25 cellular contexts compared by ENCODE assay signal in genomic region chr12:123319273-123319672, GRCh38. TPM values are rescaled to one million over a fixed set of nuclear protein-coding genes. Genes with fewer than 3 reads are reported as not detected.
DNase-seq lines count a peak whose midpoint lies in the region; ATAC-seq, FAIRE-seq and TF ChIP-seq lines count a peak whose summit lies in the region.
"Had no signal": no experiment of that assay in that cellular context is flagged by ENCODE, and none has a peak within 500 bp of the region (broad histone marks: within the 10 kb centered on the region; RNA-seq: fewer than 3 reads in every experiment).

No MANE protein-coding gene starts in this region.

- SMC1A ChIA-PET in GM12878 (lab: Charles Lee; ENCODE audit: uncharacterized antibody, unreplicated experiment), result interaction anchor here (0.6 to 1.1 kb wide), 4 partner anchors 47 to 264 kb away, joined by 3 read pairs; no protein-coding TSS in a partner anchor

- no peak overlapping the region for H3K9ac ChIP-seq in GM12878 (ENCODE audit: control insufficient read depth, insufficient read depth, low read length)
- H3K9ac ChIP-seq: BLaER1 had no signal

- intact Hi-C loops in GM12878 (cut with micrococcal nuclease; ENCODE audit: unreplicated experiment), result no loop called here

- no peak overlapping the region for H3K4me3 ChIP-seq in GM12878
- H3K4me3 ChIP-seq: BLaER1 had no signal

- 97% methylated on average over 3 of the region's 3 CpGs for WGBS in GM12878 (ENCODE audit: insufficient coverage, insufficient replicate concordance, low lambda C conversion rate, missing lambda C conversion rate)

- no TSS peak for BruUV-seq in GM12878 (replicated peaks; lab: Mats Ljungman, UMichigan)

- H2AFZ ChIP-seq in GM12878 (ENCODE audit: control insufficient read depth, low read depth, low read length), result no peak overlapping the region

- no peak for TF ChIP-seq RAD21 in GM12878 (IDR thresholded peaks at IDR 0.05; ENCODE audit: insufficient read depth, low read depth, low read length)

- POLR2A ChIA-PET in GM12878 (lab: Charles Lee), result interaction anchor here (0.5 to 0.6 kb wide), 3 partner anchors 325 to 1607 kb away, joined by 3 read pairs; no protein-coding TSS in a partner anchor

- RAD21 ChIA-PET in GM12878 (lab: Charles Lee; ENCODE audit: unreplicated experiment), result no interaction called here

- DNase-seq in GM12878 (ENCODE audit: low read depth, low spot score), result no peak
- peak; percentile 28 for DNase-seq in islet precursor cell
- DNase-seq in stimulated activated effector memory CD8-positive, alpha-beta T cell treated with anti-CD3 and anti-CD28 coated beads, Interleukin-12 subunit alpha, Interleukin-12 subunit beta, amount 100 ng/mL, for 72 hours (ENCODE audit: low spot score in 2 of 2), result no peak
- no peak for DNase-seq in T-helper 2 cell
- DNase-seq in GM19239 (ENCODE audit: insufficient read length, low spot score), result no peak
- no peak for DNase-seq in NCI-H1105 treated with DMSO at 0.1 percent for 48 hours (lab: John Stamatoyannopoulos, UW)
- DNase-seq: 8988T; ACHN; BE2C; C1 segment of cervical spinal cord; CD4-positive, alpha-beta memory T cell; CD4-positive, CD25-positive, alpha-beta regulatory T cell; CD8-positive, alpha-beta memory T cell; COR-L47; DMS 273 treated with DMSO at 0.1 percent for 48 hours; DMS153; DMS53; DMS79; DND-41; EL; GDM1 had no signal

- peak overlapping the region; percentile 20 for H3K27ac Mint-ChIP-seq in stimulated activated effector memory CD8-positive, alpha-beta T cell treated with anti-CD3 and anti-CD28 coated beads, Interleukin-12 subunit alpha, Interleukin-12 subunit beta, amount 100 ng/mL, for 72 hours
- H3K27ac Mint-ChIP-seq: CD4-positive, CD25-positive, alpha-beta regulatory T cell had no signal

- no peaks in the 10 kb centered on the region for H3K79me2 ChIP-seq in GM12878 (ENCODE audit: control insufficient read depth, insufficient read depth, low read length)

- peaks cover 100% of the 10 kb centered on the region for H3K36me3 Mint-ChIP-seq in stimulated activated effector memory CD8-positive, alpha-beta T cell treated with anti-CD3 and anti-CD28 coated beads, Interleukin-12 subunit alpha, Interleukin-12 subunit beta, amount 100 ng/mL, for 72 hours

- no peaks in the 10 kb centered on the region for H4K20me1 ChIP-seq in GM12878 (ENCODE audit: control insufficient read depth, insufficient read depth)

- no peaks in the 10 kb centered on the region for H3K4me1 Mint-ChIP-seq in stimulated activated effector memory CD8-positive, alpha-beta T cell treated with anti-CD3 and anti-CD28 coated beads, Interleukin-12 subunit alpha, Interleukin-12 subunit beta, amount 100 ng/mL, for 72 hours
- H3K4me1 Mint-ChIP-seq: CD14-positive monocyte; CD4-positive, alpha-beta memory T cell; CD8-positive, alpha-beta memory T cell had no signal

- FAIRE-seq in GM12878 (lab: Jason Lieb, UNC) (no peak), GM19239 (lab: Jason Lieb, UNC) (no peak)
- FAIRE-seq: A204.1, GM12891 had no signal

- in situ Hi-C loops in GM12878 (cut with MboI), result no loop called here

- H3K4me1 ChIP-seq in GM12878 (ENCODE audit: control insufficient read depth, insufficient read depth, low read length), result no peaks in the 10 kb centered on the region
- H3K4me1 ChIP-seq: BE2C, BLaER1 had no signal

- ATAC-seq in GM12878, result no peak
- no peak for ATAC-seq in stimulated activated effector memory CD8-positive, alpha-beta T cell treated with anti-CD3 and anti-CD28 coated beads, Interleukin-12 subunit alpha, Interleukin-12 subunit beta, amount 100 ng/mL, for 72 hours

- no peak for TF ChIP-seq EP300 in GM12878 (IDR thresholded peaks at IDR 0.05; ENCODE audit: borderline replicate concordance in 1 of 2, control insufficient read depth in 1 of 2, low read depth in 2 of 2, low read length in 2 of 2)

- H3K36me3 ChIP-seq in GM12878 (ENCODE audit: control insufficient read depth in 2 of 2, insufficient read depth in 2 of 2, low read length in 1 of 2), result peaks cover 0 to 28% of the 10 kb centered on the region in 2 experiments

- H3K9me3 ChIP-seq in GM12878 (replicated peaks; ENCODE audit: control insufficient read depth, insufficient read depth, low read length), result no peaks in the 10 kb centered on the region
- H3K9me3 ChIP-seq: BE2C, BLaER1 had no signal

- H3K27ac ChIP-seq in GM12878 (ENCODE audit: control insufficient read depth, insufficient read depth), result no peak overlapping the region
- H3K27ac ChIP-seq: BLaER1 had no signal

- no peak overlapping the region for H3K4me3 Mint-ChIP-seq in stimulated activated effector memory CD8-positive, alpha-beta T cell treated with anti-CD3 and anti-CD28 coated beads, Interleukin-12 subunit alpha, Interleukin-12 subunit beta, amount 100 ng/mL, for 72 hours
- H3K4me3 Mint-ChIP-seq: CD14-positive monocyte; CD4-positive, alpha-beta memory T cell; CD4-positive, CD25-positive, alpha-beta regulatory T cell; CD8-positive, alpha-beta memory T cell had no signal

- no peak for TF ChIP-seq POLR2A in GM12878 (IDR thresholded peaks at IDR 0.05; ENCODE audit: low read depth, low read length)

- H3K9me3 Mint-ChIP-seq in stimulated activated effector memory CD8-positive, alpha-beta T cell treated with anti-CD3 and anti-CD28 coated beads, Interleukin-12 subunit alpha, Interleukin-12 subunit beta, amount 100 ng/mL, for 72 hours, result no peaks in the 10 kb centered on the region
- H3K9me3 Mint-ChIP-seq: CD4-positive, alpha-beta memory T cell; CD4-positive, CD25-positive, alpha-beta regulatory T cell; CD8-positive, alpha-beta memory T cell had no signal

- no peaks in the 10 kb centered on the region for H3K27me3 ChIP-seq in GM12878 (replicated peaks in 1 of 2; ENCODE audit: control insufficient read depth in 2 of 2, insufficient read depth in 2 of 2, low read length in 1 of 2)
- H3K27me3 ChIP-seq: BE2C, BLaER1 had no signal

- no peak overlapping the region for H3K4me2 ChIP-seq in GM12878 (ENCODE audit: control insufficient read depth, insufficient read depth)
- H3K4me2 ChIP-seq: BLaER1 had no signal

- CTCF ChIA-PET in GM12878 (lab: Yijun Ruan, JAX), result no interaction called here

- no peak for TF ChIP-seq CTCF in GM12878 (IDR thresholded peaks at IDR 0.05 in 2 of 3, conservative IDR thresholded peaks at IDR 0.05 in 1 of 3; ENCODE audit: control insufficient read depth in 2 of 3, extremely low read depth in 1 of 3, insufficient read depth in 1 of 3, low read depth in 3 of 3, low read length in 3 of 3)

TF ChIP-seq in GM12878, 131 proteins besides CTCF, POLR2A, EP300 and RAD21:
- TF ChIP-seq CBFB (IDR thresholded peaks at IDR 0.05; ENCODE audit: low read depth) (no peak), BCL3 (IDR thresholded peaks at IDR 0.05; ENCODE audit: borderline replicate concordance, insufficient read depth, low read depth, low read length, poor library complexity, severe bottlenecking) (peak; percentile 83)

RNA-seq across cellular contexts. Expression of gene SBNO1, which starts 45.4 kb away (rescaled TPM):
- total RNA-seq in GM12878 (2013; cell fraction: nucleolus; rRNA removed), result 49.6 and 49.7 TPM in 2 replicates
- total RNA-seq in GM12878 (2014; rRNA removed) (15.8 and 17.6 TPM in 2 replicates), GM12878 (2014; rRNA removed; fragmentation: Illumina TruSeq; extraction: Trizol) (29.9 and 31.1 TPM in 2 replicates), GM12878 (2021) (38.2 and 39.7 TPM in 2 replicates)
- 12.7 TPM for polyA plus RNA-seq in GM12878 (2011; ENCODE audit: low read depth)
- polyA plus RNA-seq in GM12878 (2011; rRNA removed) (19.8 and 29.3 TPM in 2 replicates), GM12878 (2014; fragmentation: Illumina TruSeq; extraction: Trizol) (22.0 and 28.2 TPM in 2 replicates), GM12878 (2014; fragmentation: Nextera tagmentation; extraction: Ambion mirVana) (10 to 100 TPM in 1 of 2 experiments, 1 to 10 TPM in 1; 7.5 to 10.9 TPM), GM12878 (2014; rRNA removed) (9.9 and 13.3 TPM in 2 replicates), GM12878 (2016; fragmentation: Nextera tagmentation; extraction: Ambion mirVana) (10 to 100 TPM; 33.1 to 37.8 TPM)
- polyA plus RNA-seq in GM12878 (2011; cell fraction: cytosol; rRNA removed), result 6.1 and 8.0 TPM in 2 replicates
- polyA plus RNA-seq in GM12878 (2011; cell fraction: nucleus; rRNA removed), result 7.2 and 10.4 TPM in 2 replicates
- polyA plus RNA-seq in GM12878 (2012), result 18.2 and 19.1 TPM in 2 replicates
- 25.0 and 35.0 TPM in 2 replicates for polyA minus RNA-seq in GM12878 (2011; rRNA and poly(A)+ RNA removed)
- 10.6 and 13.3 TPM in 2 replicates for polyA minus RNA-seq in GM12878 (2011; cell fraction: cytosol; rRNA and poly(A)+ RNA removed)
- polyA minus RNA-seq in GM12878 (2011; cell fraction: nucleus; rRNA and poly(A)+ RNA removed), result 5.0 and 8.4 TPM in 2 replicates

RNA-seq across cellular contexts. Expression of gene CDK2AP1, which starts 47.6 kb away (rescaled TPM):
- 8.6 and 9.0 TPM in 2 replicates for total RNA-seq in GM12878 (2013; cell fraction: nucleolus; rRNA removed)
- total RNA-seq in GM12878 (2014; rRNA removed) (79.6 and 95.3 TPM in 2 replicates), GM12878 (2014; rRNA removed; fragmentation: Illumina TruSeq; extraction: Trizol) (59.8 and 67.5 TPM in 2 replicates), GM12878 (2021) (62.9 and 63.6 TPM in 2 replicates)
- polyA plus RNA-seq in GM12878 (2011; ENCODE audit: low read depth), result 27.6 TPM
- polyA plus RNA-seq in GM12878 (2011; rRNA removed) (86.1 and 108 TPM in 2 replicates), GM12878 (2014; fragmentation: Illumina TruSeq; extraction: Trizol) (108 and 120 TPM in 2 replicates), GM12878 (2014; fragmentation: Nextera tagmentation; extraction: Ambion mirVana) (10 to 100 TPM; 42.4 to 54.7 TPM), GM12878 (2014; rRNA removed) (66.9 and 74.3 TPM in 2 replicates), GM12878 (2016; fragmentation: Nextera tagmentation; extraction: Ambion mirVana) (10 to 100 TPM; 22.0 to 24.6 TPM)
- 35.8 and 36.9 TPM in 2 replicates for polyA plus RNA-seq in GM12878 (2011; cell fraction: cytosol; rRNA removed)
- 19.8 and 21.6 TPM in 2 replicates for polyA plus RNA-seq in GM12878 (2011; cell fraction: nucleus; rRNA removed)
- 35.6 and 37.0 TPM in 2 replicates for polyA plus RNA-seq in GM12878 (2012)
- 20.1 and 20.9 TPM in 2 replicates for polyA minus RNA-seq in GM12878 (2011; rRNA and poly(A)+ RNA removed)
- polyA minus RNA-seq in GM12878 (2011; cell fraction: cytosol; rRNA and poly(A)+ RNA removed), result 10.7 and 13.2 TPM in 2 replicates
- polyA minus RNA-seq in GM12878 (2011; cell fraction: nucleus; rRNA and poly(A)+ RNA removed), result 4.4 and 5.5 TPM in 2 replicates
